9 cellular contexts compared by ENCODE assay signal in genomic region chr16:49158029-49158642, GRCh38.
DNase-seq lines count a peak whose midpoint lies in the region; ATAC-seq and TF ChIP-seq lines count a peak whose summit lies in the region.
"Had no signal": no experiment of that assay in that cellular context is flagged by ENCODE, and none has a peak within 500 bp of the region (broad histone marks: within the 10 kb centered on the region; RNA-seq: fewer than 3 reads in every experiment).

No MANE protein-coding gene starts in this region.

- H3K27ac Mint-ChIP-seq in activated naive CD4-positive, alpha-beta T cell treated with anti-CD3 and anti-CD28 coated beads, Interleukin-2, amount 10 ng/mL, durations not matched to agents 7 days and 5 days, result no peak overlapping the region

- no peak overlapping the region for H3K4me3 ChIP-seq in thyroid gland (replicated peaks in 1 of 3)

- no peaks in the 10 kb centered on the region for H3K27me3 ChIP-seq in thyroid gland

- TF ChIP-seq CTCF in thyroid gland (IDR thresholded peaks at IDR 0.05), result no peak

- DNase-seq in activated naive CD4-positive, alpha-beta T cell treated with anti-CD3 and anti-CD28 coated beads, Interleukin-2, amount 10 ng/mL, durations not matched to agents 7 days and 5 days, result peak; percentile 47
- DNase-seq in activated naive CD4-positive, alpha-beta T cell treated with Interleukin-2 at 50 U/mL for 16 hours, result no peak
- DNase-seq in RKO (ENCODE audit: low spot score) (peak; percentile 75), erythroblast (lab: John Stamatoyannopoulos, UW) (peak; percentile 29 to 43), thyroid gland (peak; percentile 35 to 64)
- DNase-seq: NCI-H2171 treated with DMSO at 0.1 percent for 48 hours had no signal

- H3K36me3 ChIP-seq in thyroid gland, result no peaks in the 10 kb centered on the region

- ATAC-seq in HG03175 (IDR thresholded peaks at IDR 0.05; ENCODE audit: unreplicated experiment) (no peak), GM18909 (IDR thresholded peaks at IDR 0.05; ENCODE audit: poor library complexity, unreplicated experiment) (no peak), HG02678 (IDR thresholded peaks at IDR 0.05; ENCODE audit: unreplicated experiment) (no peak)

- H3K4me3 Mint-ChIP-seq in activated naive CD4-positive, alpha-beta T cell treated with anti-CD3 and anti-CD28 coated beads, Interleukin-2, amount 10 ng/mL, durations not matched to agents 7 days and 5 days, result no peak overlapping the region

- H3K36me3 Mint-ChIP-seq in activated naive CD4-positive, alpha-beta T cell treated with anti-CD3 and anti-CD28 coated beads, Interleukin-2, amount 10 ng/mL, durations not matched to agents 7 days and 5 days, result no peaks in the 10 kb centered on the region

- H3K9me3 ChIP-seq in thyroid gland, result no peaks in the 10 kb centered on the region

- CTCF ChIA-PET in activated naive CD4-positive, alpha-beta T cell treated with anti-CD3 and anti-CD28 coated beads, Interleukin-2, amount 10 ng/mL, durations not matched to agents 7 days and 5 days (lab: Charles Lee), result no interaction called here

- intact Hi-C loops in thyroid gland (cut with DNase I), result no loop called here

- no peaks in the 10 kb centered on the region for H3K4me1 Mint-ChIP-seq in activated naive CD4-positive, alpha-beta T cell treated with anti-CD3 and anti-CD28 coated beads, Interleukin-2, amount 10 ng/mL, durations not matched to agents 7 days and 5 days

- no peak for TF ChIP-seq POLR2A in erythroblast (IDR thresholded peaks at IDR 0.05; ENCODE audit: low read length)
- TF ChIP-seq POLR2A in thyroid gland (IDR thresholded peaks at IDR 0.05), result no peak

- 18% methylated on average over 2 of the region's 2 CpGs for WGBS in thyroid gland, 2 donors

- no peaks in the 10 kb centered on the region for H3K27me3 Mint-ChIP-seq in activated naive CD4-positive, alpha-beta T cell treated with anti-CD3 and anti-CD28 coated beads, Interleukin-2, amount 10 ng/mL, durations not matched to agents 7 days and 5 days

- peaks cover 4% of the 10 kb centered on the region for H3K9me3 Mint-ChIP-seq in activated naive CD4-positive, alpha-beta T cell treated with anti-CD3 and anti-CD28 coated beads, Interleukin-2, amount 10 ng/mL, durations not matched to agents 7 days and 5 days

- no peak overlapping the region for H3K27ac ChIP-seq in thyroid gland

- H3K4me1 ChIP-seq in thyroid gland, result no peaks in the 10 kb centered on the region
